28 cellular contexts compared by ENCODE assay signal in the genomic region with DNA sequence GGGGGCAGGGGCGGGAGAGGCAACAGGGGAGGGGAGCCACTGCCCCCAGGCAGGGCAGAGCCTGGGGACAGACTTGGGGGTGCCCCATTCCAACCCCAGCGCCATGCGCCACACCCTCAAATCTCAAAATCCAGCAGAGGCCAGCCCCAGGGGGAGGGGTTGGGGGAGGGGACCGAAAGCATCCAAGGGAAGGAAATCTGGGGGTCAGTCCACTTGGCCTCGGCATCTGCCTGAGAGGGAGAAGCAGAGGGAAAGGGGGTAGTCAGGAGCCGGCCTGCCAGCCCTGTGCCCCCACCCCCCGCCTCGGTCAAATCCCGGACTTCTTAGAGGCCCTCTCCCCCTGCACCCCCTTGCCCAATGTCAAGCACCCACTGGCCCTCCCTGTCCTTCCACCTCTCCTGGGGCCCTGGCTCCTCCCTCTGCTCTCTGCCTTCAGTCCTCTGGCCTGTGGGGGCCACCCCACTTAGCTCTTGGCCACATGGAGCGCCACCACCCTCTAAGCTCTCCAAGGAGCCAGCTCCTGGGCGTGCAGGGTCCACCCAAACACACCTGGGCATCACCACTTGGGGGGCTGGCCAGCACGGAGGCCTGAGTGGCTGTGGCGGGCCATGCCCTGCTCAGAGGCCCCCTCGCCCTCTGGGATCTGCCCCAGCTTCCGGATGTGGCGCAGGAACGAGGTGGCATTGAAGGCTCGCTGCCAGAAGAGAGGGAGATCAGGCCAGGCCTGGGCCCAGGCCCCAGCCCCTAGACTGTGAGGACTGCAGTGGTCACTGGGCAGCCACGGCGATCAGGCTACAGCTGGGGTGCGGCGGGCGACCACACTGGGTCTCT. TPM values are rescaled to one million over a fixed set of nuclear protein-coding genes. Genes with fewer than 3 reads are reported as not detected.
"Had no signal": no experiment of that assay in that cellular context is flagged by ENCODE, and none has a peak within 500 bp of the region (broad histone marks: within the 10 kb centered on the region; RNA-seq: fewer than 3 reads in every experiment).

No MANE protein-coding gene starts in this region.

- H3K4me2 ChIP-seq: PC-9 had no signal

- H3K36me3 ChIP-seq: brain microvascular endothelial cell had no signal

- H3K4me3 Mint-ChIP-seq: activated B cell treated with CpG ODN at 0.5 μM for 24 hours; activated CD4-positive, alpha-beta memory T cell treated with anti-CD3 and anti-CD28 coated beads for 36 hours; activated naive CD4-positive, alpha-beta T cell treated with anti-CD3 and anti-CD28 coated beads, Interleukin-2, amount 10 ng/mL, durations not matched to agents 7 days and 5 days; activated naive CD8-positive, alpha-beta T cell treated with anti-CD3 and anti-CD28 coated beads for 36 hours; activated T-cell treated with anti-CD3 and anti-CD28 coated beads, Interleukin-2, amount 50 U/mL, for 4 hours; activated T-helper 1 cell treated with anti-CD3 and anti-CD28 coated beads, Interleukin-12 subunit alpha, Interleukin-12 subunit beta, Interleukin-2, Interleukin-4 antibody, amounts not matched to agents 30 ng/mL and 10 ng/mL and 1 ng/mL, durations not matched to agents 14 hours and 24 hours and 36 hours; IgD-negative memory B cell; T-cell; T-helper 17 cell had no signal

- H3K4me3 ChIP-seq: PC-9 had no signal

- H3K36me3 Mint-ChIP-seq: activated CD4-positive, alpha-beta memory T cell treated with anti-CD3 and anti-CD28 coated beads for 36 hours; activated naive CD4-positive, alpha-beta T cell treated with anti-CD3 and anti-CD28 coated beads, Interleukin-2, amount 10 ng/mL, durations not matched to agents 7 days and 5 days; activated naive CD8-positive, alpha-beta T cell treated with anti-CD3 and anti-CD28 coated beads for 36 hours; IgD-negative memory B cell; T-cell had no signal

- H3K9me3 Mint-ChIP-seq: activated B cell treated with CpG ODN at 0.5 μM for 24 hours; activated CD4-positive, alpha-beta memory T cell treated with anti-CD3 and anti-CD28 coated beads for 36 hours; activated naive CD4-positive, alpha-beta T cell treated with anti-CD3 and anti-CD28 coated beads, Interleukin-2, amount 10 ng/mL, durations not matched to agents 7 days and 5 days; activated naive CD8-positive, alpha-beta T cell treated with anti-CD3 and anti-CD28 coated beads for 36 hours; activated T-cell treated with anti-CD3 and anti-CD28 coated beads, Interleukin-2, amount 50 U/mL, for 4 hours; activated T-helper 1 cell treated with anti-CD3 and anti-CD28 coated beads, Interleukin-12 subunit alpha, Interleukin-12 subunit beta, Interleukin-2, Interleukin-4 antibody, amounts not matched to agents 30 ng/mL and 10 ng/mL and 1 ng/mL, durations not matched to agents 14 hours and 24 hours and 36 hours; IgD-negative memory B cell; T-cell had no signal

- DNase-seq: activated T-cell treated with anti-CD3 and anti-CD28 coated beads for 4 hours; amniotic stem cell; brain microvascular endothelial cell; KBM-7; NCI-H1105; NCI-H1694; NCI-H2081 treated with DMSO at 0.1 percent for 48 hours; NCI-H345; NCI-H510A; NCI-H748 treated with DMSO at 0.1 percent for 48 hours; NK-92 treated with Interleukin-12 subunit alpha and Interleukin-12 subunit beta, amount 100 ng/mL, for 24 hours; PC-9; SIG-M5 had no signal

- H2AFZ ChIP-seq: PC-9 had no signal

- ATAC-seq: Right ventricle myocardium inferior had no signal

- H3K4me1 Mint-ChIP-seq: activated naive CD8-positive, alpha-beta T cell treated with anti-CD3 and anti-CD28 coated beads for 36 hours had no signal

- H3K27ac Mint-ChIP-seq: activated B cell treated with CpG ODN at 0.5 μM for 24 hours; activated CD4-positive, alpha-beta memory T cell treated with anti-CD3 and anti-CD28 coated beads for 36 hours; activated naive CD4-positive, alpha-beta T cell treated with anti-CD3 and anti-CD28 coated beads, Interleukin-2, amount 10 ng/mL, durations not matched to agents 7 days and 5 days; activated naive CD8-positive, alpha-beta T cell treated with anti-CD3 and anti-CD28 coated beads for 36 hours; activated T-helper 1 cell treated with anti-CD3 and anti-CD28 coated beads, Interleukin-12 subunit alpha, Interleukin-12 subunit beta, Interleukin-2, Interleukin-4 antibody, amounts not matched to agents 30 ng/mL and 10 ng/mL and 1 ng/mL, durations not matched to agents 14 hours and 24 hours and 36 hours; IgD-negative memory B cell; T-cell; T-helper 17 cell had no signal

- H3K27ac ChIP-seq: brain microvascular endothelial cell, PC-9, RWPE1, VCaP had no signal

RNA-seq across cellular contexts. Expression of a gene that starts 3.5 kb away (rescaled TPM):
- total RNA-seq: activated B cell treated with CpG ODN at 0.5 μM for 24 hours; activated T-helper 1 cell treated with anti-CD3 and anti-CD28 coated beads, Interleukin-12 subunit alpha, Interleukin-12 subunit beta, Interleukin-2, Interleukin-4 antibody, amounts not matched to agents 30 ng/mL and 10 ng/mL and 1 ng/mL, durations not matched to agents 14 hours and 24 hours and 36 hours; MCF 10A had no signal
- polyA plus RNA-seq: IgD-negative memory B cell had no signal

RNA-seq across cellular contexts. Expression of a gene that starts 17.6 kb away (rescaled TPM):
- total RNA-seq: OCI-LY7 had no signal

RNA-seq across cellular contexts. Expression of a gene that starts 23.1 kb away (rescaled TPM):
- total RNA-seq: activated B cell treated with CpG ODN at 0.5 μM for 24 hours, aorta, MCF 10A, OCI-LY7, T-helper 17 cell had no signal
- polyA plus RNA-seq: aorta, IgD-negative memory B cell had no signal
